ENCODE assay signal across 9 cellular contexts in the genomic region with DNA sequence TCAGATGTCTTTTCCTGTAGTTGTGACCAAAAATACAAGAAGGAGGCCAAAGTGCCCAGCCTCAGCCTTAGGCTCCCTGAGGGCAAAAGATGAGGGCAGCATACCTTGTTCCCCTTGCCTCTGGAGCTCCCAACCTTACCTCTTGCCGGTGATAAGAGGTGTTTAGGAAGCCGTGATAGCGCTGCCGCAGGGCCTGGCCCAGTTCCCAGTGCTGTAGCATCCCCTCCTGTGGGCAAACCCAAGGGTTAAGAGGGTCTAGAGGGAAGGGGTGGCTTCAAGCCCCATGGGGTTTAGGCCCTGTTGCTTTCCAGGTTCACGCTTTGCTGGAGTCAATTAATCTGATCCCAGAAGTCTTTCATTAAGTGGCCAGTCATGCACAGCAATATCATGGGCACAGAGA. TPM values are rescaled to one million over a fixed set of nuclear protein-coding genes. Genes with fewer than 3 reads are reported as not detected.
DNase-seq lines count a peak whose midpoint lies in the region; TF ChIP-seq lines count a peak whose summit lies in the region.
"Had no signal": no experiment of that assay in that cellular context is flagged by ENCODE, and none has a peak within 500 bp of the region (broad histone marks: within the 10 kb centered on the region; RNA-seq: fewer than 3 reads in every experiment).

No MANE protein-coding gene starts in this region.

- H4K20me1 ChIP-seq in Loucy (ENCODE audit: insufficient read depth, low read length, poor library complexity, severe bottlenecking) = no peaks in the 10 kb centered on the region

- no peak for DNase-seq in CD4-positive, alpha-beta memory T cell
- DNase-seq in dorsolateral prefrontal cortex = no peak
- no peak for DNase-seq in neural crest cell (ENCODE audit: low read depth, low spot score)
- DNase-seq in GM19240 (ENCODE audit: insufficient read length, low spot score) = no peak
- DNase-seq in activated CD8-positive, alpha-beta memory T cell treated with anti-CD3 and anti-CD28 coated beads for 24 hours = no peak
- DNase-seq in mucosa of gallbladder (ENCODE audit: low spot score) = no peak
- DNase-seq in DMS114 treated with DMSO at 0.1 percent for 48 hours (lab: John Stamatoyannopoulos, UW; ENCODE audit: unreplicated experiment) = no peak
- DNase-seq: colonic mucosa had no signal

- peaks cover 34% of the 10 kb centered on the region for H3K79me2 ChIP-seq in Loucy (ENCODE audit: insufficient read depth, low read length)

- H3K4me1 ChIP-seq in CD4-positive, alpha-beta memory T cell (ENCODE audit: insufficient read depth, low read length) = peaks cover 20% of the 10 kb centered on the region
- peaks cover 20% of the 10 kb centered on the region for H3K4me1 ChIP-seq in Loucy (ENCODE audit: insufficient read depth, low read length, poor library complexity, severe bottlenecking)
- H3K4me1 ChIP-seq: colonic mucosa had no signal

- H3K4me2 ChIP-seq in Loucy (ENCODE audit: low read depth, low read length, poor library complexity, severe bottlenecking) = peak overlapping the region; percentile 94

- POLR2A ChIA-PET in CD4-positive, alpha-beta memory T cell (lab: Charles Lee; ENCODE audit: partially characterized antibody) = interaction anchor here (1.0 to 3.9 kb wide), 14 partner anchors 11 to 547 kb away, joined by 3 to 92 read pairs (median 10); a partner anchor contains a TSS

- H3K4me3 Mint-ChIP-seq in CD4-positive, alpha-beta memory T cell = peak overlapping the region; percentile 76 to 100 (median 99)
- H3K4me3 Mint-ChIP-seq in neural crest cell = peak overlapping the region; percentile 100

- TF ChIP-seq CTCF in Loucy (conservative IDR thresholded peaks at IDR 0.05; ENCODE audit: low read length) (no peak), dorsolateral prefrontal cortex (IDR thresholded peaks at IDR 0.05 in 54 of 56, conservative IDR thresholded peaks at IDR 0.05 in 2 of 56; ENCODE audit: low read depth in 1 of 56, partially characterized antibody in 56 of 56) (no peak), neural crest cell (conservative IDR thresholded peaks at IDR 0.05) (no peak)

- intact Hi-C loops in CD4-positive, alpha-beta memory T cell (cut with micrococcal nuclease) = loop anchor here (5.0 kb wide), 1 partner anchor 330 kb away; a partner anchor contains a TSS
- intact Hi-C loops in dorsolateral prefrontal cortex (cut with DNase I) = loop anchor here in 1 of 2 donors (10.0 kb wide), 1 partner anchor 107 kb away; a partner anchor contains a TSS

- H3K36me3 Mint-ChIP-seq in CD4-positive, alpha-beta memory T cell = peaks cover 10 to 49% of the 10 kb centered on the region in 2 donors
- H3K36me3 Mint-ChIP-seq in neural crest cell (ENCODE audit: low read depth) = peaks cover 2% of the 10 kb centered on the region

- peaks cover 9 to 29% (median 20%) of the 10 kb centered on the region in 4 donors for H3K4me1 Mint-ChIP-seq in CD4-positive, alpha-beta memory T cell
- peaks cover 20% of the 10 kb centered on the region for H3K4me1 Mint-ChIP-seq in neural crest cell

- H3K27ac Mint-ChIP-seq in CD4-positive, alpha-beta memory T cell = peak overlapping the region in 2 of 7 donors; percentile 70 to 99
- H3K27ac Mint-ChIP-seq in neural crest cell (ENCODE audit: unreplicated experiment) = no peak overlapping the region

- H3K27ac ChIP-seq in CD4-positive, alpha-beta memory T cell (ENCODE audit: low read depth, low read length) = no peak overlapping the region
- peak overlapping the region in 10 of 59 donors; percentile 13 to 97 (median 90) for H3K27ac ChIP-seq in dorsolateral prefrontal cortex
- H3K27ac ChIP-seq: colonic mucosa had no signal

- H3K9me2 ChIP-seq in Loucy (replicated peaks; ENCODE audit: low read depth, low read length) = no peaks in the 10 kb centered on the region

- no peak overlapping the region for H2AFZ ChIP-seq in Loucy (ENCODE audit: low read length)

- H3K9me3 ChIP-seq in CD4-positive, alpha-beta memory T cell (ENCODE audit: control insufficient read depth in 1 of 2, low read length in 2 of 2) = no peaks in the 10 kb centered on the region
- no peaks in the 10 kb centered on the region for H3K9me3 ChIP-seq in Loucy (ENCODE audit: insufficient read depth, low read depth, low read length)
- H3K9me3 ChIP-seq: colonic mucosa had no signal

- peaks cover 28% of the 10 kb centered on the region for H3K36me3 ChIP-seq in CD4-positive, alpha-beta memory T cell (ENCODE audit: insufficient read depth, low read length)
- H3K36me3 ChIP-seq in Loucy (ENCODE audit: insufficient read depth, low read length) = peaks cover 7% of the 10 kb centered on the region; the same call in 1 of the 2 replicates

- peak overlapping the region; percentile 94 for H3K9ac ChIP-seq in Loucy (ENCODE audit: low read depth, low read length, poor library complexity, severe bottlenecking)

- H3K4me3 ChIP-seq in CD4-positive, alpha-beta memory T cell (ENCODE audit: low read length in 2 of 2) = no peak overlapping the region
- H3K4me3 ChIP-seq in Loucy (ENCODE audit: low read length, poor library complexity, severe bottlenecking) = peak overlapping the region; percentile 94
- H3K4me3 ChIP-seq in dorsolateral prefrontal cortex = peak overlapping the region in 56 of 59 donors; percentile 64 to 96 (median 87)

- no peaks in the 10 kb centered on the region for H3K27me3 Mint-ChIP-seq in CD4-positive, alpha-beta memory T cell
- no peaks in the 10 kb centered on the region for H3K27me3 Mint-ChIP-seq in neural crest cell (ENCODE audit: low read depth)

- no peaks in the 10 kb centered on the region for H3K9me3 Mint-ChIP-seq in CD4-positive, alpha-beta memory T cell
- no peaks in the 10 kb centered on the region for H3K9me3 Mint-ChIP-seq in neural crest cell

- no peaks in the 10 kb centered on the region for H3F3A ChIP-seq in Loucy (ENCODE audit: low read depth)

- no peaks in the 10 kb centered on the region for H3K27me3 ChIP-seq in CD4-positive, alpha-beta memory T cell (ENCODE audit: insufficient read depth, low read length)
- H3K27me3 ChIP-seq in Loucy (ENCODE audit: insufficient read depth, low read length, poor library complexity, severe bottlenecking) (no peaks in the 10 kb centered on the region), dorsolateral prefrontal cortex (no peaks in the 10 kb centered on the region)
- H3K27me3 ChIP-seq: colonic mucosa had no signal

- CTCF ChIA-PET in CD4-positive, alpha-beta memory T cell (lab: Charles Lee; ENCODE audit: partially characterized antibody) = interaction anchor here (1.1 to 4.7 kb wide), 7 partner anchors 11 to 164 kb away, joined by 5 to 28 read pairs (median 9); a partner anchor contains a TSS

RNA-seq across cellular contexts. Expression of a gene that starts 1.1 kb away (rescaled TPM):
- total RNA-seq in CD4-positive, alpha-beta memory T cell = 10 to 100 TPM; 23.6 to 23.7 TPM
- polyA plus RNA-seq in CD4-positive, alpha-beta memory T cell = 10 to 100 TPM; 11.4 to 19.0 TPM
- total RNA-seq in dorsolateral prefrontal cortex (10 to 100 TPM; 23.3 to 58.3 (median 37.1) TPM), neural crest cell (41.0 and 41.7 TPM in 2 replicates), mucosa of gallbladder (48.5 TPM)

RNA-seq across cellular contexts. Expression of a gene that starts 10.3 kb away (rescaled TPM):
- 10 to 100 TPM; 17.8 to 20.0 TPM for total RNA-seq in CD4-positive, alpha-beta memory T cell
- polyA plus RNA-seq in CD4-positive, alpha-beta memory T cell = 1 to 10 TPM; 3.3 to 7.8 TPM
- total RNA-seq in dorsolateral prefrontal cortex (10 to 100 TPM; 12.9 to 37.0 (median 21.7) TPM), neural crest cell (15.2 and 19.1 TPM in 2 replicates), mucosa of gallbladder (33.5 TPM)

RNA-seq across cellular contexts. Expression of a gene that starts 22.4 kb away (rescaled TPM):
- 100 to 1,000 TPM; 118 to 119 TPM for total RNA-seq in CD4-positive, alpha-beta memory T cell
- 10 to 100 TPM; 19.3 to 32.4 TPM for polyA plus RNA-seq in CD4-positive, alpha-beta memory T cell
- total RNA-seq in dorsolateral prefrontal cortex (100 to 1,000 TPM; 149 to 312 (median 228) TPM), neural crest cell (56.2 and 59.2 TPM in 2 replicates), mucosa of gallbladder (57.1 TPM)

RNA-seq across cellular contexts. Expression of a gene that starts 32.7 kb away (rescaled TPM):
- total RNA-seq in CD4-positive, alpha-beta memory T cell = 100 to 1,000 TPM; 129 to 132 TPM
- 10 to 100 TPM; 36.2 to 40.2 TPM for polyA plus RNA-seq in CD4-positive, alpha-beta memory T cell
- 10 to 100 TPM in 118 of 120 experiments, 1 to 10 TPM in 2; 7.0 to 40.6 (median 19.7) TPM for total RNA-seq in dorsolateral prefrontal cortex
- total RNA-seq in neural crest cell = 32.2 and 33.9 TPM in 2 replicates
- total RNA-seq in mucosa of gallbladder = 22.7 TPM

Comparison
In these comparisons a context has a peak if more than half of its experiments do, and no peak if none do; other contexts are left out.
1. H3K4me3 ChIP-seq: peak in Loucy (single experiment) and dorsolateral prefrontal cortex (56 of 59); none in CD4-positive, alpha-beta memory T cell (0 of 2).